In the genomic region with DNA sequence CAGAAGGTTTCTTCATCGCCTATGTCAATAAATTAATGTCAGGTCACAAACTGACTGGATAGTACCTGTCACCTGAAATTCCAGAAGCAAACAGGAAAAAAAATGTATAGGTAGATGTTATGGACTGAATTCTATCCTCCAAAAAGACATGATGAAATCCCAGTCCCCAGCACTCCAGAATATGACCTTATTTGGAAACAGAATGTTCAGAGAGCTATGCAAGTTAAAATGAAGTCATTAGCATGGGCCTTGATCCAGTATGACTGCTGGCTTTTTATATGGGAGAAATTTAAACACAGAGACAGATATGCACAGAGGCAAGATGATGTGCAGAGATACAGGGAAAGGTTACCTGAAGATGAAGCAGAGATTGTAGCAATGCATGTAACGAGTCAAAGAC, we compare ENCODE assay signal across 29 cellular contexts.
DNase-seq lines count a peak whose midpoint lies in the region; ATAC-seq and TF ChIP-seq lines count a peak whose summit lies in the region.
"Had no signal": no experiment of that assay in that cellular context is flagged by ENCODE, and none has a peak within 500 bp of the region (broad histone marks: within the 10 kb centered on the region; RNA-seq: fewer than 3 reads in every experiment).

No MANE protein-coding gene starts in this region.

- H3K9me3 Mint-ChIP-seq in MCF 10A (ENCODE audit: unreplicated experiment) = no peaks in the 10 kb centered on the region
- H3K9me3 Mint-ChIP-seq: activated CD4-positive, alpha-beta T cell treated with anti-CD3 and anti-CD28 coated beads, Interleukin-2, amount 10 ng/mL, durations not matched to agents 7 days and 5 days; activated naive CD4-positive, alpha-beta T cell treated with anti-CD3 and anti-CD28 coated beads for 36 hours; dendritic cell treated with granulocyte-macrophage colony-stimulating factor and Interleukin-4, amounts not matched to agents 40 ng/mL and 50 ng/mL, for 4 days; type B pancreatic cell had no signal

- no peaks in the 10 kb centered on the region for H3K4me1 Mint-ChIP-seq in MCF 10A (ENCODE audit: insufficient read depth, unreplicated experiment)
- H3K4me1 Mint-ChIP-seq: activated CD4-positive, alpha-beta T cell treated with anti-CD3 and anti-CD28 coated beads, Interleukin-2, amount 10 ng/mL, durations not matched to agents 7 days and 5 days; activated CD8-positive, alpha-beta memory T cell treated with anti-CD3 and anti-CD28 coated beads, Interleukin-2, amount 10 ng/mL, durations not matched to agents 7 days and 5 days; CD4-positive, CD25-positive, alpha-beta regulatory T cell; naive thymus-derived CD8-positive, alpha-beta T cell had no signal

- TF ChIP-seq CTCF in MCF 10A (IDR thresholded peaks at IDR 0.05; ENCODE audit: unreplicated experiment) (no peak), testis (IDR thresholded peaks at IDR 0.05) (no peak)

- no peak overlapping the region for H3K4me3 ChIP-seq in testis
- H3K4me3 ChIP-seq: esophagus squamous epithelium, ovary, PC-9, spleen had no signal

- no peaks in the 10 kb centered on the region for H3K36me3 Mint-ChIP-seq in MCF 10A (ENCODE audit: insufficient read depth, unreplicated experiment)
- H3K36me3 Mint-ChIP-seq: activated CD8-positive, alpha-beta memory T cell treated with anti-CD3 and anti-CD28 coated beads, Interleukin-2, amount 10 ng/mL, durations not matched to agents 7 days and 5 days; CD4-positive, CD25-positive, alpha-beta regulatory T cell; naive thymus-derived CD8-positive, alpha-beta T cell; type B pancreatic cell had no signal

- no peaks in the 10 kb centered on the region for H3K27me3 ChIP-seq in testis
- H3K27me3 ChIP-seq: esophagus squamous epithelium, ovary, spleen had no signal

- POLR2A ChIA-PET in MCF 10A (lab: Yijun Ruan, JAX) = interaction anchor here (0.8 kb wide), 1 partner anchor 36 kb away, joined by 3 read pairs; no protein-coding TSS in a partner anchor

- no peaks in the 10 kb centered on the region for H3K9me3 ChIP-seq in testis
- H3K9me3 ChIP-seq: esophagus squamous epithelium, ovary, spleen had no signal

- H3K36me3 ChIP-seq in testis (ENCODE audit: low read depth, missing control alignments) = no peaks in the 10 kb centered on the region
- H3K36me3 ChIP-seq: esophagus squamous epithelium, ovary, spleen had no signal

- peak; percentile 24 for DNase-seq in H4 (ENCODE audit: low spot score)
- DNase-seq in amniotic epithelial cell (ENCODE audit: low read depth) = peak; percentile 21
- DNase-seq in fibroblast of the conjunctiva (ENCODE audit: low read depth) = peak; percentile 24
- DNase-seq in MCF 10A (ENCODE audit: unreplicated experiment) = no peak
- DNase-seq in head of caudate nucleus = no peak
- DNase-seq in testis = no peak
- DNase-seq: activated CD4-positive, alpha-beta T cell treated with anti-CD3 and anti-CD28 coated beads, Interleukin-2, amount 10 ng/mL, durations not matched to agents 7 days and 5 days; activated CD8-positive, alpha-beta memory T cell treated with anti-CD3 and anti-CD28 coated beads, Interleukin-2, amount 10 ng/mL, durations not matched to agents 7 days and 5 days; activated naive CD4-positive, alpha-beta T cell treated with anti-CD3 and anti-CD28 coated beads for 36 hours; activated T-cell treated with anti-CD3 and anti-CD28 coated beads, Interleukin-2, amount 50 U/mL, for 72 hours; amygdala; CD4-positive, CD25-positive, alpha-beta regulatory T cell; esophagus squamous epithelium; kidney; midbrain; naive thymus-derived CD8-positive, alpha-beta T cell; NCI-H1048; NCI-H1694 treated with DMSO at 0.1 percent for 48 hours; NCI-H2171 treated with DMSO at 0.1 percent for 48 hours; NCI-H524; ovary; Right ventricle myocardium superior; spleen; stimulated activated CD4-positive, alpha-beta T cell treated with anti-CD3 and anti-CD28 coated beads, Interleukin-2, amount 100 ng/mL, for 48 hours had no signal

- peaks cover 41% of the 10 kb centered on the region for H3K27me3 Mint-ChIP-seq in MCF 10A (ENCODE audit: insufficient read depth, unreplicated experiment)
- H3K27me3 Mint-ChIP-seq: activated CD4-positive, alpha-beta T cell treated with anti-CD3 and anti-CD28 coated beads, Interleukin-2, amount 10 ng/mL, durations not matched to agents 7 days and 5 days; activated CD8-positive, alpha-beta memory T cell treated with anti-CD3 and anti-CD28 coated beads, Interleukin-2, amount 10 ng/mL, durations not matched to agents 7 days and 5 days; CD4-positive, CD25-positive, alpha-beta regulatory T cell; dendritic cell treated with granulocyte-macrophage colony-stimulating factor and Interleukin-4, amounts not matched to agents 40 ng/mL and 50 ng/mL, for 4 days; naive thymus-derived CD8-positive, alpha-beta T cell; type B pancreatic cell had no signal

- H3K4me3 Mint-ChIP-seq in MCF 10A (ENCODE audit: unreplicated experiment) = no peak overlapping the region
- H3K4me3 Mint-ChIP-seq: activated CD4-positive, alpha-beta T cell treated with anti-CD3 and anti-CD28 coated beads, Interleukin-2, amount 10 ng/mL, durations not matched to agents 7 days and 5 days; activated CD8-positive, alpha-beta memory T cell treated with anti-CD3 and anti-CD28 coated beads, Interleukin-2, amount 10 ng/mL, durations not matched to agents 7 days and 5 days; activated naive CD4-positive, alpha-beta T cell treated with anti-CD3 and anti-CD28 coated beads for 36 hours; activated T-cell treated with anti-CD3 and anti-CD28 coated beads, Interleukin-2, amount 50 U/mL, for 72 hours; CD4-positive, CD25-positive, alpha-beta regulatory T cell; dendritic cell treated with granulocyte-macrophage colony-stimulating factor and Interleukin-4, amounts not matched to agents 40 ng/mL and 50 ng/mL, for 4 days; naive thymus-derived CD8-positive, alpha-beta T cell; type B pancreatic cell had no signal

- H3K27ac ChIP-seq in testis = no peak overlapping the region
- H3K27ac ChIP-seq: esophagus squamous epithelium, ovary, PC-9, spleen had no signal

- 52 to 84% methylated on average over 2 of the region's 2 CpGs for WGBS in testis, 2 donors

- no peaks in the 10 kb centered on the region for H3K4me1 ChIP-seq in testis
- H3K4me1 ChIP-seq: esophagus squamous epithelium, spleen had no signal

- no peak for ATAC-seq in HG02623 (IDR thresholded peaks at IDR 0.05; ENCODE audit: unreplicated experiment)
- ATAC-seq: activated CD8-positive, alpha-beta memory T cell treated with anti-CD3 and anti-CD28 coated beads, Interleukin-2, amount 10 ng/mL, durations not matched to agents 7 days and 5 days; activated T-cell treated with anti-CD3 and anti-CD28 coated beads, Interleukin-2, amount 50 U/mL, for 72 hours; HepG2; naive thymus-derived CD8-positive, alpha-beta T cell had no signal

- BruUV-seq in MCF 10A (replicated peaks; lab: Mats Ljungman, UMichigan) = no TSS peak

- H3K27ac Mint-ChIP-seq in MCF 10A (ENCODE audit: low read depth, unreplicated experiment) = no peak overlapping the region
- H3K27ac Mint-ChIP-seq: activated CD4-positive, alpha-beta T cell treated with anti-CD3 and anti-CD28 coated beads, Interleukin-2, amount 10 ng/mL, durations not matched to agents 7 days and 5 days; activated CD8-positive, alpha-beta memory T cell treated with anti-CD3 and anti-CD28 coated beads, Interleukin-2, amount 10 ng/mL, durations not matched to agents 7 days and 5 days; activated naive CD4-positive, alpha-beta T cell treated with anti-CD3 and anti-CD28 coated beads for 36 hours; activated T-cell treated with anti-CD3 and anti-CD28 coated beads, Interleukin-2, amount 50 U/mL, for 72 hours; CD4-positive, CD25-positive, alpha-beta regulatory T cell; dendritic cell treated with granulocyte-macrophage colony-stimulating factor and Interleukin-4, amounts not matched to agents 40 ng/mL and 50 ng/mL, for 4 days; naive thymus-derived CD8-positive, alpha-beta T cell; type B pancreatic cell had no signal

- CTCF ChIA-PET in MCF 10A (lab: Yijun Ruan, JAX) = interaction anchor here (0.8 kb wide), 1 partner anchor 97 kb away, joined by 3 read pairs; no protein-coding TSS in a partner anchor

- TF ChIP-seq POLR2A in testis (IDR thresholded peaks at IDR 0.05) = no peak

- intact Hi-C loops in MCF 10A (cut with micrococcal nuclease) (no loop called here), head of caudate nucleus (cut with DNase I) (no loop called here), testis (cut with DNase I; ENCODE audit: low total_unique reads) (no loop called here)

Comparison
In these comparisons a context has a peak if more than half of its experiments do, and no peak if none do; other contexts are left out.
1. DNase-seq: peak in H4 (single experiment), amniotic epithelial cell (single experiment) and fibroblast of the conjunctiva (single experiment); none in MCF 10A (single experiment), head of caudate nucleus (0 of 42) and testis (single experiment).